Comparison of ENCODE assay signal across 1 cellular context in the genomic region with DNA sequence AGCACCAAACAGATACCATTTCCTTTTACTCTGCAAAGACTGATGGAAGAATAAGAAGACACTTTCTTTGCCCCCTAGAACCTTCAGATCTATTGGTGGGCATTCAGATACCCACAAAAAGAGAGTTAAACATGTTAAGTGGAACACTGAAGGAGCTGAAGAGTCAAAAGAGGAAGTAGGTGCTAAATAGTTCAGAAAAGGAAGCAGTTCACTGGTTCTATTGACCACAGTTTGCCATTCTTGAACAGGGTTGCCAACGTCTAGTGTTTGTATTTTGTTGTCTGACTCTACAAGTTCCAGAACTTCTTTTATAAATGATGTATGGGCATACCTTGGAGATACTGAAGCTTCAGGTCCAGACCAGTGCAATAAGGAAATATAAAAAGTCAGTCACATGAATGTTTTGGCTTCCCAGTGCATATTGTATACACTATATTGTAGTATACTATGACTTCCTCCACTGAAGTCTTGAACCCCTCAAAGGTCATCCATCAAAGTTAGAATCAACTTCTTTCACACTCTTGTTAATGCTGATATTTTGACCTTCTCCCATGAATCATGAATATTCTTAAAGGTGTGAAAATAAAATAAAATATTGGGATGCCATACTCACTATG.
TF ChIP-seq lines count a peak whose summit lies in the region.

No MANE protein-coding gene starts in this region.

TF ChIP-seq in WTC11, 78 proteins besides CTCF, POLR2A, EP300 and RAD21 (continued from another document):
- TF ChIP-seq ZNF396 (CRISPR knock-in tag; IDR thresholded peaks at IDR 0.05; ENCODE audit: borderline replicate concordance), result no peak
- TF ChIP-seq, protein P1, sequence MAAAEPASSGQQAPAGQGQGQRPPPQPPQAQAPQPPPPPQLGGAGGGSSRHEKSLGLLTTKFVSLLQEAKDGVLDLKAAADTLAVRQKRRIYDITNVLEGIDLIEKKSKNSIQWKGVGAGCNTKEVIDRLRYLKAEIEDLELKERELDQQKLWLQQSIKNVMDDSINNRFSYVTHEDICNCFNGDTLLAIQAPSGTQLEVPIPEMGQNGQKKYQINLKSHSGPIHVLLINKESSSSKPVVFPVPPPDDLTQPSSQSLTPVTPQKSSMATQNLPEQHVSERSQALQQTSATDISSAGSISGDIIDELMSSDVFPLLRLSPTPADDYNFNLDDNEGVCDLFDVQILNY (CRISPR knock-in tag; IDR thresholded peaks at IDR 0.05), result no peak
- TF ChIP-seq, protein P2, sequence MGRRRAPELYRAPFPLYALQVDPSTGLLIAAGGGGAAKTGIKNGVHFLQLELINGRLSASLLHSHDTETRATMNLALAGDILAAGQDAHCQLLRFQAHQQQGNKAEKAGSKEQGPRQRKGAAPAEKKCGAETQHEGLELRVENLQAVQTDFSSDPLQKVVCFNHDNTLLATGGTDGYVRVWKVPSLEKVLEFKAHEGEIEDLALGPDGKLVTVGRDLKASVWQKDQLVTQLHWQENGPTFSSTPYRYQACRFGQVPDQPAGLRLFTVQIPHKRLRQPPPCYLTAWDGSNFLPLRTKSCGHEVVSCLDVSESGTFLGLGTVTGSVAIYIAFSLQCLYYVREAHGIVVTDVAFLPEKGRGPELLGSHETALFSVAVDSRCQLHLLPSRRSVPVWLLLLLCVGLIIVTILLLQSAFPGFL (CRISPR knock-in tag; IDR thresholded peaks at IDR 0.05; ENCODE audit: borderline replicate concordance), result no peak
- TF ChIP-seq, protein P3, sequence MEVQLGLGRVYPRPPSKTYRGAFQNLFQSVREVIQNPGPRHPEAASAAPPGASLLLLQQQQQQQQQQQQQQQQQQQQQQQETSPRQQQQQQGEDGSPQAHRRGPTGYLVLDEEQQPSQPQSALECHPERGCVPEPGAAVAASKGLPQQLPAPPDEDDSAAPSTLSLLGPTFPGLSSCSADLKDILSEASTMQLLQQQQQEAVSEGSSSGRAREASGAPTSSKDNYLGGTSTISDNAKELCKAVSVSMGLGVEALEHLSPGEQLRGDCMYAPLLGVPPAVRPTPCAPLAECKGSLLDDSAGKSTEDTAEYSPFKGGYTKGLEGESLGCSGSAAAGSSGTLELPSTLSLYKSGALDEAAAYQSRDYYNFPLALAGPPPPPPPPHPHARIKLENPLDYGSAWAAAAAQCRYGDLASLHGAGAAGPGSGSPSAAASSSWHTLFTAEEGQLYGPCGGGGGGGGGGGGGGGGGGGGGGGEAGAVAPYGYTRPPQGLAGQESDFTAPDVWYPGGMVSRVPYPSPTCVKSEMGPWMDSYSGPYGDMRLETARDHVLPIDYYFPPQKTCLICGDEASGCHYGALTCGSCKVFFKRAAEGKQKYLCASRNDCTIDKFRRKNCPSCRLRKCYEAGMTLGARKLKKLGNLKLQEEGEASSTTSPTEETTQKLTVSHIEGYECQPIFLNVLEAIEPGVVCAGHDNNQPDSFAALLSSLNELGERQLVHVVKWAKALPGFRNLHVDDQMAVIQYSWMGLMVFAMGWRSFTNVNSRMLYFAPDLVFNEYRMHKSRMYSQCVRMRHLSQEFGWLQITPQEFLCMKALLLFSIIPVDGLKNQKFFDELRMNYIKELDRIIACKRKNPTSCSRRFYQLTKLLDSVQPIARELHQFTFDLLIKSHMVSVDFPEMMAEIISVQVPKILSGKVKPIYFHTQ (CRISPR knock-in tag; IDR thresholded peaks at IDR 0.05), result no peak
- TF ChIP-seq, protein P4, sequence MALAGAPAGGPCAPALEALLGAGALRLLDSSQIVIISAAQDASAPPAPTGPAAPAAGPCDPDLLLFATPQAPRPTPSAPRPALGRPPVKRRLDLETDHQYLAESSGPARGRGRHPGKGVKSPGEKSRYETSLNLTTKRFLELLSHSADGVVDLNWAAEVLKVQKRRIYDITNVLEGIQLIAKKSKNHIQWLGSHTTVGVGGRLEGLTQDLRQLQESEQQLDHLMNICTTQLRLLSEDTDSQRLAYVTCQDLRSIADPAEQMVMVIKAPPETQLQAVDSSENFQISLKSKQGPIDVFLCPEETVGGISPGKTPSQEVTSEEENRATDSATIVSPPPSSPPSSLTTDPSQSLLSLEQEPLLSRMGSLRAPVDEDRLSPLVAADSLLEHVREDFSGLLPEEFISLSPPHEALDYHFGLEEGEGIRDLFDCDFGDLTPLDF (CRISPR knock-in tag; IDR thresholded peaks at IDR 0.05), result no peak
